8 cellular contexts compared by ENCODE assay signal in the genomic region with DNA sequence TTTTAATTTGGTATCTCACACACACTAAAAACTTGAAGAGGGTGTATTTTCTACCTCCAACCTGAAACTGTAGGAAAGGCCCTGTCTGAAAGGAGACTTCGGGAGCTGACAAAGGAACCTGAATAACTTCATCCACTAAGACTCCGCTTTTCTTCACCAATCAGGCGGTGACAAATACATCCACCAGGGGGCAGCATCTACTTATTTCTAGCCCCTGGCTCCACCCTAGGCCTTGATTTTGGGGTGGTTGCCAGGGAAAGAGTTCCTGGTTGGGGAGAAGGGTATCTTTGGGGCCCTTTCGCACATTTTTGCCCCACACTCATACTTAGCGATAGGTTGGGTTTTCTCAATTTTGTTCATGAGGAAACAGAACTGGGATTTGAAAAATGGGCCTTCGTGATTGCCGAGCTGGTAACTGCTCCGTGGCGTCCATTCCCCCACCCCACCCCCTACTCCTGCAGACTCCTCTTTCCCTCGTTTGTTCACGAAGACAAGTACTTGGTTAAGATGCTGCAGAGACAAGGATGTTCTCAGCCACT. TPM values are rescaled to one million over a fixed set of nuclear protein-coding genes. Genes with fewer than 3 reads are reported as not detected.
DNase-seq lines count a peak whose midpoint lies in the region; ATAC-seq and TF ChIP-seq lines count a peak whose summit lies in the region.

No MANE protein-coding gene starts in this region.

- TF ChIP-seq CTCF in Caco-2 (IDR thresholded peaks at IDR 0.05; ENCODE audit: insufficient read depth in 1 of 2, low read depth in 1 of 2, low read length in 1 of 2, severe bottlenecking in 1 of 2, unreplicated experiment in 1 of 2) (peak; percentile 89 to 96), PC-3 (conservative IDR thresholded peaks at IDR 0.05; ENCODE audit: low read depth, low read length) (peak; percentile 88)

- H3K79me2 ChIP-seq in PC-3 (ENCODE audit: low read length) = peaks cover 2% of the 10 kb centered on the region

- peak; percentile 87 to 91 for DNase-seq in Caco-2
- peak; percentile 92 for DNase-seq in KBM-7
- peak; percentile 89 for DNase-seq in PC-3
- DNase-seq in activated T-cell treated with anti-CD3 and anti-CD28 coated beads, Interleukin-2, amount 50 U/mL, for 24 hours = peak; percentile 87
- peak; percentile 82 for DNase-seq in naive B cell
- DNase-seq in stimulated activated CD8-positive, alpha-beta memory T cell treated with anti-CD3 and anti-CD28 coated beads, Interleukin-7, amount 100 ng/mL, for 24 hours (ENCODE audit: low read depth) = peak; percentile 86

- no peaks in the 10 kb centered on the region for H3F3A ChIP-seq in PC-3 (ENCODE audit: low read length, unreplicated experiment)

- H3K36me3 Mint-ChIP-seq in Caco-2 (ENCODE audit: insufficient read depth, unreplicated experiment) (peaks cover 10% of the 10 kb centered on the region), naive B cell (no peaks in the 10 kb centered on the region)
- H3K36me3 Mint-ChIP-seq in activated T-cell treated with anti-CD3 and anti-CD28 coated beads, Interleukin-2, amount 50 U/mL, for 24 hours (ENCODE audit: low read depth) = peaks cover 3% of the 10 kb centered on the region

- ATAC-seq in PC-3 = peak; percentile 50
- ATAC-seq in esophagus mucosa = peak; percentile 42
- ATAC-seq in naive B cell (ENCODE audit: low read depth in 2 of 2) = peak; percentile 18 to 40
- ATAC-seq in HG03039 (IDR thresholded peaks at IDR 0.05; ENCODE audit: unreplicated experiment) = no peak

- H3K4me3 Mint-ChIP-seq in Caco-2 (ENCODE audit: unreplicated experiment) (no peak overlapping the region), naive B cell (peak overlapping the region in 2 of 8 donors; percentile 22 to 67)
- H3K4me3 Mint-ChIP-seq in activated T-cell treated with anti-CD3 and anti-CD28 coated beads, Interleukin-2, amount 50 U/mL, for 24 hours = no peak overlapping the region

- H3K9me3 ChIP-seq in Caco-2 (no peaks in the 10 kb centered on the region), PC-3 (ENCODE audit: low read length) (no peaks in the 10 kb centered on the region)

- H3K27ac Mint-ChIP-seq in Caco-2 (ENCODE audit: unreplicated experiment) = peak overlapping the region; percentile 53
- peak overlapping the region; percentile 4 for H3K27ac Mint-ChIP-seq in activated T-cell treated with anti-CD3 and anti-CD28 coated beads, Interleukin-2, amount 50 U/mL, for 24 hours
- H3K27ac Mint-ChIP-seq in naive B cell = peak overlapping the region in 3 of 6 donors; percentile 26 to 85 (median 39)

- intact Hi-C loops in Caco-2 (cut with micrococcal nuclease; ENCODE audit: unreplicated experiment) (loop anchor here (1.0 to 2.0 kb wide), 2 partner anchors 25 to 89 kb away; partner anchors contain the start of gene DHX8), PC-3 (cut with micrococcal nuclease) (loop anchor here (2.0 kb wide), 1 partner anchor 89 kb away; the partner anchor contains the start of gene DHX8)

- no peaks in the 10 kb centered on the region for H3K27me3 ChIP-seq in Caco-2 (replicated peaks; ENCODE audit: control insufficient read depth, insufficient read depth, low read length)
- H3K27me3 ChIP-seq in PC-3 (ENCODE audit: low read length) = no peaks in the 10 kb centered on the region

- no peaks in the 10 kb centered on the region for H3K9me2 ChIP-seq in PC-3 (replicated peaks; ENCODE audit: low read length)

- POLR2A ChIA-PET in Caco-2 (lab: Charles Lee) (interaction anchor here (0.8 to 2.2 kb wide), 3 partner anchors 26 to 90 kb away, joined by 5 to 13 read pairs (median 8); partner anchors contain the start of gene DHX8), PC-3 (lab: Charles Lee; ENCODE audit: unreplicated experiment) (no interaction called here)

- no peaks in the 10 kb centered on the region for H3K27me3 Mint-ChIP-seq in Caco-2 (ENCODE audit: insufficient read depth, unreplicated experiment)
- H3K27me3 Mint-ChIP-seq in activated T-cell treated with anti-CD3 and anti-CD28 coated beads, Interleukin-2, amount 50 U/mL, for 24 hours = no peaks in the 10 kb centered on the region
- no peaks in the 10 kb centered on the region for H3K27me3 Mint-ChIP-seq in naive B cell

- H2AFZ ChIP-seq in PC-3 (ENCODE audit: low read length) = peak overlapping the region; percentile 75

- peaks cover 5% of the 10 kb centered on the region for H3K4me1 Mint-ChIP-seq in Caco-2 (ENCODE audit: low read depth, unreplicated experiment)
- peaks cover 20% of the 10 kb centered on the region for H3K4me1 Mint-ChIP-seq in activated T-cell treated with anti-CD3 and anti-CD28 coated beads, Interleukin-2, amount 50 U/mL, for 24 hours (ENCODE audit: low read depth)
- peaks cover 27 to 43% (median 28%) of the 10 kb centered on the region in 3 donors for H3K4me1 Mint-ChIP-seq in naive B cell

- H3K9me3 Mint-ChIP-seq in Caco-2 (ENCODE audit: unreplicated experiment) (no peaks in the 10 kb centered on the region), naive B cell (no peaks in the 10 kb centered on the region)
- no peaks in the 10 kb centered on the region for H3K9me3 Mint-ChIP-seq in activated T-cell treated with anti-CD3 and anti-CD28 coated beads, Interleukin-2, amount 50 U/mL, for 24 hours

- peak overlapping the region; percentile 48; the same call in 1 of the 2 replicates for H3K4me2 ChIP-seq in PC-3 (ENCODE audit: low read length)

- BruUV-seq in Caco-2 (replicated peaks; lab: Mats Ljungman, UMichigan) = no TSS peak
- BruUV-seq in PC-3 (replicated peaks; lab: Mats Ljungman, UMichigan) = no TSS peak

- in situ Hi-C loops in KBM-7 (cut with MboI; ENCODE audit: low pct_unique_long_range_greater_than_20kb, low sequenced_read_pairs) = no loop called here

- CTCF ChIA-PET in Caco-2 (lab: Charles Lee) (interaction anchor here (0.6 to 12.1 kb wide), 11 partner anchors 9 to 357 kb away, joined by 3 to 211 read pairs (median 5); partner anchors contain the start of gene DHX8), PC-3 (lab: Charles Lee) (interaction anchor here (0.7 to 2.7 kb wide), 2 partner anchors 90 to 151 kb away, joined by 4 to 11 read pairs; partner anchors contain the start of gene DHX8)

- no peak overlapping the region for H3K27ac ChIP-seq in PC-3 (ENCODE audit: low read length)

- H3K4me1 ChIP-seq in Caco-2 (peaks cover 5% of the 10 kb centered on the region; the same call in 1 of the 2 replicates), PC-3 (ENCODE audit: insufficient read depth, low read length) (peaks cover 6% of the 10 kb centered on the region)

- H4K20me1 ChIP-seq in PC-3 (ENCODE audit: low read length) = no peaks in the 10 kb centered on the region

- H3K4me3 ChIP-seq in Caco-2 (ENCODE audit: low read depth, low read length) = no peak overlapping the region
- H3K4me3 ChIP-seq in PC-3 (ENCODE audit: low read length) = no peak overlapping the region

- H3K9ac ChIP-seq in PC-3 (ENCODE audit: low read length) = no peak overlapping the region

- H3K36me3 ChIP-seq in Caco-2 (ENCODE audit: control insufficient read depth, insufficient read depth, low read length) (no peaks in the 10 kb centered on the region), PC-3 (ENCODE audit: low read depth, low read length) (no peaks in the 10 kb centered on the region; the same call in 1 of the 2 replicates)

RNA-seq across cellular contexts. Expression of gene ARL4D, which starts 4.8 kb away (rescaled TPM):
- total RNA-seq in Caco-2 (2022) (16.0 and 19.9 TPM in 2 replicates), PC-3 (2014; rRNA removed) (14.3 and 19.8 TPM in 2 replicates), esophagus mucosa (123 TPM)
- polyA plus RNA-seq in naive B cell (ENCODE audit: low read depth in 6 of 6) = 1 to 10 TPM; 1.4 to 5.7 (median 3.8) TPM
